Comparison of ENCODE assay signal across 23 cellular contexts in genomic region chr1:85602536-85602935, GRCh38. TPM values are rescaled to one million over a fixed set of nuclear protein-coding genes. Genes with fewer than 3 reads are reported as not detected.
"Had no signal": no experiment of that assay in that cellular context is flagged by ENCODE, and none has a peak within 500 bp of the region (broad histone marks: within the 10 kb centered on the region; RNA-seq: fewer than 3 reads in every experiment).

No MANE protein-coding gene starts in this region.

- H3K9me3 ChIP-seq: breast epithelium, gastroesophageal sphincter, mucosa of descending colon, stomach, suprapubic skin, transverse colon had no signal

- DNase-seq: activated CD4-positive, alpha-beta T cell treated with anti-CD3 and anti-CD28 coated beads for 1 hour; activated CD4-positive, alpha-beta T cell treated with anti-CD3 and anti-CD28 coated beads, Interleukin-2, amount 50 U/mL, for 1 hour; activated CD8-positive, alpha-beta T cell treated with anti-CD3 and anti-CD28 coated beads, Interleukin-2, amount 10 ng/mL, durations not matched to agents 7 days and 5 days; activated naive CD4-positive, alpha-beta T cell; activated naive CD8-positive, alpha-beta T cell treated with anti-CD3 and anti-CD28 coated beads for 36 hours; cerebellar nuclear complex; head of caudate nucleus; hypothalamus; left colon; mucosa of descending colon; occipital lobe; small intestine; stimulated activated CD4-positive, alpha-beta T cell treated with anti-CD3 and anti-CD28 coated beads, Interleukin-2, amount 100 ng/mL, for 24 hours; stomach; transverse colon had no signal

- H3K4me1 Mint-ChIP-seq: activated naive CD8-positive, alpha-beta T cell treated with anti-CD3 and anti-CD28 coated beads for 36 hours; activated T-helper 17 cell treated with anti-CD3 and anti-CD28 coated beads, Interleukin-2, amount 50 U/mL, for 72 hours; stimulated activated memory B cell treated with anti-CD40 and anti-IgM and Interleukin-4, amounts not matched to agents 10 μg/mL and 1 μg/mL and 100 μg/mL, for 72 hours had no signal

- H3K27ac ChIP-seq: breast epithelium, coronary artery, gastroesophageal sphincter, stomach, suprapubic skin, transverse colon, VCaP had no signal

- H3K4me3 ChIP-seq: breast epithelium, coronary artery, gastroesophageal sphincter, mucosa of descending colon, stomach, suprapubic skin, transverse colon had no signal

- H3K36me3 ChIP-seq: breast epithelium, gastroesophageal sphincter, stomach, suprapubic skin, transverse colon had no signal

- H3K27ac Mint-ChIP-seq: activated CD8-positive, alpha-beta T cell treated with anti-CD3 and anti-CD28 coated beads, Interleukin-2, amount 10 ng/mL, durations not matched to agents 7 days and 5 days; activated naive CD8-positive, alpha-beta T cell treated with anti-CD3 and anti-CD28 coated beads for 36 hours; activated T-helper 17 cell treated with anti-CD3 and anti-CD28 coated beads, Interleukin-2, amount 50 U/mL, for 72 hours; stimulated activated memory B cell treated with anti-CD40 and anti-IgM and Interleukin-4, amounts not matched to agents 10 μg/mL and 1 μg/mL and 100 μg/mL, for 72 hours had no signal

- H3K27me3 Mint-ChIP-seq: activated naive CD8-positive, alpha-beta T cell treated with anti-CD3 and anti-CD28 coated beads for 36 hours; activated T-helper 17 cell treated with anti-CD3 and anti-CD28 coated beads, Interleukin-2, amount 50 U/mL, for 72 hours; stimulated activated memory B cell treated with anti-CD40 and anti-IgM and Interleukin-4, amounts not matched to agents 10 μg/mL and 1 μg/mL and 100 μg/mL, for 72 hours had no signal

- H3K4me3 Mint-ChIP-seq: activated CD8-positive, alpha-beta T cell treated with anti-CD3 and anti-CD28 coated beads, Interleukin-2, amount 10 ng/mL, durations not matched to agents 7 days and 5 days; activated naive CD8-positive, alpha-beta T cell treated with anti-CD3 and anti-CD28 coated beads for 36 hours; activated T-helper 17 cell treated with anti-CD3 and anti-CD28 coated beads, Interleukin-2, amount 50 U/mL, for 72 hours; stimulated activated memory B cell treated with anti-CD40 and anti-IgM and Interleukin-4, amounts not matched to agents 10 μg/mL and 1 μg/mL and 100 μg/mL, for 72 hours had no signal

- FAIRE-seq: small intestine had no signal

- H3K4me1 ChIP-seq: suprapubic skin had no signal

- ATAC-seq: activated CD8-positive, alpha-beta T cell treated with anti-CD3 and anti-CD28 coated beads, Interleukin-2, amount 10 ng/mL, durations not matched to agents 7 days and 5 days; activated T-helper 17 cell treated with anti-CD3 and anti-CD28 coated beads, Interleukin-2, amount 50 U/mL, for 72 hours; gastroesophageal sphincter; left colon; mucosa of descending colon; stimulated activated memory B cell treated with anti-CD40 and anti-IgM and Interleukin-4, amounts not matched to agents 10 μg/mL and 1 μg/mL and 100 μg/mL, for 72 hours had no signal

- H3K27me3 ChIP-seq: breast epithelium, gastroesophageal sphincter, stomach, suprapubic skin, transverse colon had no signal

RNA-seq across cellular contexts. Expression of gene CCN1, which starts 22.0 kb away (rescaled TPM):
- total RNA-seq: activated CD8-positive, alpha-beta T cell treated with anti-CD3 and anti-CD28 coated beads, Interleukin-2, amount 10 ng/mL, durations not matched to agents 7 days and 5 days; activated T-helper 17 cell treated with anti-CD3 and anti-CD28 coated beads, Interleukin-2, amount 50 U/mL, for 72 hours; T-helper 2 cell treated with Interferon-gamma antibody and Interleukin-4, amounts not matched to agents 100 ng/mL and 5 ng/mL, for 36 hours had no signal
